In the genomic region with DNA sequence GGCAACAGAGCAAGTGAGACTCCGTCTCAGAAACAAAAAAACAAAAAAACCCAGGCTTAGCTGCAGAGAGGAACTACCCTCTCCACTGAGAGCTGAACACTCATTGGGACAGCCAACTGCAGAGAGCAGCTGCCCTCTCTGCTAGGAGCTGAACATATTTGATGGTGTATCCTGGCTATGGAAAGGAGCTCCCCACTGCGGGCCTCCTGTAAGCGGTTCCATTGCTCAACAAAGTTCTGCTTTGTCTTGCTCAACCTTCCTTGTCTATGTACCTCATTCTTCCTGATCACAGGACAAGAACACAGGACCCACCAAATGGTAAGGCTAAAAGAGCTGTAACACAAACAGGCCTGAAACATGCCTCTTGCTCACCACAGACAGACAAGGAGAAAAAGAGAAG, we compare ENCODE assay signal across 34 cellular contexts.
"Had no signal": no experiment of that assay in that cellular context is flagged by ENCODE, and none has a peak within 500 bp of the region (broad histone marks: within the 10 kb centered on the region; RNA-seq: fewer than 3 reads in every experiment).

No MANE protein-coding gene starts in this region.

- H3K4me1 Mint-ChIP-seq: activated CD4-positive, alpha-beta memory T cell treated with anti-CD3 and anti-CD28 coated beads, Interleukin-2, amount 10 ng/mL, durations not matched to agents 7 days and 5 days; activated CD4-positive, alpha-beta T cell treated with anti-CD3 and anti-CD28 coated beads for 36 hours; activated CD4-positive, alpha-beta T cell treated with anti-CD3 and anti-CD28 coated beads, Interleukin-2, amount 10 ng/mL, durations not matched to agents 7 days and 5 days; activated naive CD4-positive, alpha-beta T cell treated with anti-CD3 and anti-CD28 coated beads, Interleukin-2, amount 10 ng/mL, durations not matched to agents 7 days and 5 days; activated naive CD4-positive, alpha-beta T cell treated with anti-CD3 and anti-CD28 coated beads, Interleukin-2, amount 50 U/mL, for 24 hours; activated naive CD8-positive, alpha-beta T cell treated with anti-CD3 and anti-CD28 coated beads, Interleukin-2, amount 10 ng/mL, durations not matched to agents 7 days and 5 days; activated naive CD8-positive, alpha-beta T cell treated with anti-CD3 and anti-CD28 coated beads, Interleukin-2, amount 50 U/mL, for 24 hours; brain; central memory CD8-positive, alpha-beta T cell; T-helper 17 cell; WTC11 had no signal

- H3K4me1 ChIP-seq: ascending aorta had no signal

- H3K27me3 ChIP-seq: ascending aorta, cardiac muscle cell had no signal

- H3K36me3 Mint-ChIP-seq: activated naive CD4-positive, alpha-beta T cell treated with anti-CD3 and anti-CD28 coated beads, Interleukin-2, amount 10 ng/mL, durations not matched to agents 7 days and 5 days; activated naive CD4-positive, alpha-beta T cell treated with anti-CD3 and anti-CD28 coated beads, Interleukin-2, amount 50 U/mL, for 24 hours; activated naive CD8-positive, alpha-beta T cell; activated naive CD8-positive, alpha-beta T cell treated with anti-CD3 and anti-CD28 coated beads, Interleukin-2, amount 10 ng/mL, durations not matched to agents 7 days and 5 days; brain had no signal

- H3K4me3 Mint-ChIP-seq: activated CD4-positive, alpha-beta memory T cell treated with anti-CD3 and anti-CD28 coated beads, Interleukin-2, amount 10 ng/mL, durations not matched to agents 7 days and 5 days; activated CD4-positive, alpha-beta T cell treated with anti-CD3 and anti-CD28 coated beads for 36 hours; activated CD4-positive, alpha-beta T cell treated with anti-CD3 and anti-CD28 coated beads, Interleukin-2, amount 10 ng/mL, durations not matched to agents 7 days and 5 days; activated naive CD4-positive, alpha-beta T cell treated with anti-CD3 and anti-CD28 coated beads, Interleukin-2, amount 10 ng/mL, durations not matched to agents 7 days and 5 days; activated naive CD4-positive, alpha-beta T cell treated with anti-CD3 and anti-CD28 coated beads, Interleukin-2, amount 50 U/mL, for 24 hours; activated naive CD8-positive, alpha-beta T cell; activated naive CD8-positive, alpha-beta T cell treated with anti-CD3 and anti-CD28 coated beads, Interleukin-2, amount 10 ng/mL, durations not matched to agents 7 days and 5 days; activated naive CD8-positive, alpha-beta T cell treated with anti-CD3 and anti-CD28 coated beads, Interleukin-2, amount 50 U/mL, for 24 hours; activated T-cell treated with anti-CD3 and anti-CD28 coated beads, Interleukin-2, amount 50 U/mL, for 4 hours; activated T-cell treated with anti-CD3 and anti-CD28 coated beads, Interleukin-2, amount 50 U/mL, for 72 hours; brain; central memory CD8-positive, alpha-beta T cell; T-helper 17 cell; WTC11 had no signal

- DNase-seq: activated CD4-positive, alpha-beta memory T cell treated with anti-CD3 and anti-CD28 coated beads, Interleukin-2, amount 10 ng/mL, durations not matched to agents 7 days and 5 days; activated CD4-positive, alpha-beta T cell treated with anti-CD3 and anti-CD28 coated beads for 1 hour; activated CD4-positive, alpha-beta T cell treated with anti-CD3 and anti-CD28 coated beads for 36 hours; activated CD4-positive, alpha-beta T cell treated with anti-CD3 and anti-CD28 coated beads for 48 hours; activated CD4-positive, alpha-beta T cell treated with anti-CD3 and anti-CD28 coated beads, Interleukin-2, amount 10 ng/mL, durations not matched to agents 7 days and 5 days; activated CD4-positive, alpha-beta T cell treated with anti-CD3 and anti-CD28 coated beads, Interleukin-2, amount 50 U/mL, for 48 hours; activated CD4-positive, CD25-positive, alpha-beta regulatory T cell; activated CD8-positive, alpha-beta memory T cell treated with anti-CD3 and anti-CD28 coated beads, Interleukin-2, amount 50 U/mL, for 4 hours; activated effector memory CD4-positive, alpha-beta T cell treated with Interleukin-2 at 50 U/mL for 16 hours; activated gamma-delta T cell; activated naive CD4-positive, alpha-beta T cell treated with anti-CD3 and anti-CD28 coated beads, Interleukin-2, amount 10 ng/mL, durations not matched to agents 7 days and 5 days; activated naive CD4-positive, alpha-beta T cell treated with Interleukin-2 at 50 U/mL for 16 hours; activated naive CD8-positive, alpha-beta T cell treated with anti-CD3 and anti-CD28 coated beads, Interleukin-2, amount 10 ng/mL, durations not matched to agents 7 days and 5 days; activated naive CD8-positive, alpha-beta T cell treated with anti-CD3 and anti-CD28 coated beads, Interleukin-2, amount 50 U/mL, for 24 hours; activated T-cell treated with anti-CD3 and anti-CD28 coated beads for 4 hours; activated T-cell treated with anti-CD3 and anti-CD28 coated beads, Interleukin-2, amount 50 U/mL, for 1 hour; activated T-cell treated with anti-CD3 and anti-CD28 coated beads, Interleukin-2, amount 50 U/mL, for 4 hours; activated T-cell treated with anti-CD3 and anti-CD28 coated beads, Interleukin-2, amount 50 U/mL, for 72 hours; amygdala; anterior cingulate cortex; caudate nucleus; cerebellar nuclear complex; T-helper 17 cell; WERI-Rb-1 had no signal

- H3K4me3 ChIP-seq: ascending aorta, cardiac muscle cell had no signal

- H3K27ac Mint-ChIP-seq: activated CD4-positive, alpha-beta memory T cell treated with anti-CD3 and anti-CD28 coated beads, Interleukin-2, amount 10 ng/mL, durations not matched to agents 7 days and 5 days; activated CD4-positive, alpha-beta T cell treated with anti-CD3 and anti-CD28 coated beads for 36 hours; activated CD4-positive, alpha-beta T cell treated with anti-CD3 and anti-CD28 coated beads, Interleukin-2, amount 10 ng/mL, durations not matched to agents 7 days and 5 days; activated naive CD4-positive, alpha-beta T cell treated with anti-CD3 and anti-CD28 coated beads, Interleukin-2, amount 10 ng/mL, durations not matched to agents 7 days and 5 days; activated naive CD4-positive, alpha-beta T cell treated with anti-CD3 and anti-CD28 coated beads, Interleukin-2, amount 50 U/mL, for 24 hours; activated naive CD8-positive, alpha-beta T cell; activated naive CD8-positive, alpha-beta T cell treated with anti-CD3 and anti-CD28 coated beads, Interleukin-2, amount 10 ng/mL, durations not matched to agents 7 days and 5 days; activated naive CD8-positive, alpha-beta T cell treated with anti-CD3 and anti-CD28 coated beads, Interleukin-2, amount 50 U/mL, for 24 hours; activated T-cell treated with anti-CD3 and anti-CD28 coated beads, Interleukin-2, amount 50 U/mL, for 72 hours; activated T-helper 2 cell treated with anti-CD3 and anti-CD28 coated beads, Interferon-gamma antibody, Interleukin-2, Interleukin-4, amounts not matched to agents 10 μg/mL and 5 μg/mL and 100 μg/mL, durations not matched to agents 14 hours and 24 hours and 36 hours; brain; T-helper 17 cell; WTC11 had no signal

- H3K27me3 Mint-ChIP-seq: activated CD4-positive, alpha-beta memory T cell treated with anti-CD3 and anti-CD28 coated beads, Interleukin-2, amount 10 ng/mL, durations not matched to agents 7 days and 5 days; activated CD4-positive, alpha-beta T cell treated with anti-CD3 and anti-CD28 coated beads for 36 hours; activated CD4-positive, alpha-beta T cell treated with anti-CD3 and anti-CD28 coated beads, Interleukin-2, amount 10 ng/mL, durations not matched to agents 7 days and 5 days; activated naive CD4-positive, alpha-beta T cell treated with anti-CD3 and anti-CD28 coated beads, Interleukin-2, amount 10 ng/mL, durations not matched to agents 7 days and 5 days; activated naive CD4-positive, alpha-beta T cell treated with anti-CD3 and anti-CD28 coated beads, Interleukin-2, amount 50 U/mL, for 24 hours; activated naive CD8-positive, alpha-beta T cell; activated naive CD8-positive, alpha-beta T cell treated with anti-CD3 and anti-CD28 coated beads, Interleukin-2, amount 10 ng/mL, durations not matched to agents 7 days and 5 days; activated naive CD8-positive, alpha-beta T cell treated with anti-CD3 and anti-CD28 coated beads, Interleukin-2, amount 50 U/mL, for 24 hours; brain; central memory CD8-positive, alpha-beta T cell; T-helper 17 cell had no signal

- H3K9me3 ChIP-seq: ascending aorta had no signal

- H3K27ac ChIP-seq: ascending aorta, cardiac muscle cell, WERI-Rb-1 had no signal

- ATAC-seq: activated CD4-positive, alpha-beta T cell treated with anti-CD3 and anti-CD28 coated beads for 36 hours; activated CD4-positive, CD25-positive, alpha-beta regulatory T cell treated with anti-CD3 and anti-CD28 coated beads, Interleukin-2, amount 50 U/mL, for 24 hours; activated naive CD8-positive, alpha-beta T cell treated with anti-CD3 and anti-CD28 coated beads, Interleukin-2, amount 50 U/mL, for 24 hours; activated T-cell treated with anti-CD3 and anti-CD28 coated beads, Interleukin-2, amount 50 U/mL, for 4 hours; activated T-cell treated with anti-CD3 and anti-CD28 coated beads, Interleukin-2, amount 50 U/mL, for 72 hours; T-helper 17 cell; WTC11 had no signal

- H3K36me3 ChIP-seq: ascending aorta, cardiac muscle cell, WERI-Rb-1 had no signal

- FAIRE-seq: bronchial epithelial cell had no signal
